ENCODE assay signal across 8 cellular contexts in the genomic region with DNA sequence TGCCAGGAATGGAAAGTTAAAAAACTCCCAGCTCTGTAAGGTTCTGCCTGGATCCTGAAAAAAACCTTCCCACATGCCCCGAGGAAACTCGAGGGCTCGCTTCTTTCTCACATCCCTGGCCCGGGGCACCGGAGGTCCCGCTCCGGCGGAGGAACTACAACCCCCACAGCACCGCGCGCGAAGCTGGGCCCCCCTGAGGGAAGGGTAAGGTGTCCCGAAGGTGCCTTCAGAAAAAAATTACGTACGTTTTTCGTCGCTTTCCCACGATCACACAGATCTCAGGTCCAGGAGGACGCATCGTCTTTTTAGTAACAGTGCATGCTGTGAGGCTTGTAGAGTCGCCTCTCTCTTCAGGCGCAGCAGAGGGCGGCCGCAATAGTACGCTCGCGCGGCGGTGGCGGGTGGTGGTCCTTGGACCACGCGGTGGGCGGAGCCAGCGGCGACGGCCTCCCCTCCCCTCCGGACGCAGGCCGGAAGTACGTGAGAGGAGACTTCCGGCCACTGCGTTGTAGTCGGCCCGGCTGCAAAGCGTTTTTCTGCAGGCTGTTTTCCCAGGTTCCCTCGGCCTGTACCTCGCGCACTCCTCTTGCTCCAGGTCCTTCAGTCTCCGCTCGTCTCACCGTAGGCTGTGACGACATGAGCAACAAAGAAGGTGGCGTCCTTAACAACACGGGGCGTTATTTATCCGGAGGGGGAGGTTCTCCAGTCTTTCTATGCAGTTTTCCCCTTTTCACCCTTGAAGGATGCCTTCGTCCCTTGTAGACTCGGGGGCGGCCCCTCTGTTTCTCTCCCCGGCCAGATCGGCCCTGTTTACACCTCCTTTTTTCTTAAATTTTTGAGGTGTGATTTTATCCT. TPM values are rescaled to one million over a fixed set of nuclear protein-coding genes. Genes with fewer than 3 reads are reported as not detected.
DNase-seq lines count a peak whose midpoint lies in the region; ATAC-seq, FAIRE-seq and TF ChIP-seq lines count a peak whose summit lies in the region.

A gene with protein sequence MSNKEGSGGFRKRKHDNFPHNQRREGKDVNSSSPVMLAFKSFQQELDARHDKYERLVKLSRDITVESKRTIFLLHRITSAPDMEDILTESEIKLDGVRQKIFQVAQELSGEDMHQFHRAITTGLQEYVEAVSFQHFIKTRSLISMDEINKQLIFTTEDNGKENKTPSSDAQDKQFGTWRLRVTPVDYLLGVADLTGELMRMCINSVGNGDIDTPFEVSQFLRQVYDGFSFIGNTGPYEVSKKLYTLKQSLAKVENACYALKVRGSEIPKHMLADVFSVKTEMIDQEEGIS (plus strand): TSS at position 495 of the 855 bp plus-strand sequence. CDS start 142 bp downstream, at position 637.

- no peaks in the 10 kb centered on the region for H3K27me3 ChIP-seq in ACC112 (ENCODE audit: insufficient read depth, low read length)
- no peaks in the 10 kb centered on the region for H3K27me3 ChIP-seq in bronchial epithelial cell (ENCODE audit: control insufficient read depth, insufficient read depth, low read length)
- H3K27me3 ChIP-seq in small intestine (ENCODE audit: control insufficient read depth in 2 of 2, insufficient read depth in 2 of 2, low read length in 2 of 2), result no peaks in the 10 kb centered on the region

- H3K79me2 ChIP-seq in ACC112 (ENCODE audit: control insufficient read depth, insufficient read depth, low read length, unreplicated experiment), result peaks cover 37% of the 10 kb centered on the region

- H3K4me1 ChIP-seq in ACC112 (ENCODE audit: control insufficient read depth, insufficient read depth, low read length, unreplicated experiment), result peaks cover 18% of the 10 kb centered on the region
- H3K4me1 ChIP-seq in small intestine (ENCODE audit: control insufficient read depth in 2 of 2, insufficient read depth in 1 of 2, low read depth in 1 of 2, low read length in 1 of 2), result peaks cover 0 to 2% of the 10 kb centered on the region in 2 donors

- peak within 1 kb of the TSS; percentile 90 for H2AFZ ChIP-seq in ACC112 (ENCODE audit: low read length, unreplicated experiment)

- DNase-seq in NCI-H2227 treated with DMSO at 0.1 percent for 48 hours (lab: John Stamatoyannopoulos, UW) (peak; percentile 98), bronchial epithelial cell (ENCODE audit: low read depth) (peak; percentile 79), iPS-NIHi11 (ENCODE audit: low spot score) (peak; percentile 96), small intestine (peak; percentile 91)

- H3K9me3 ChIP-seq in small intestine (ENCODE audit: control insufficient read depth, low read depth), result no peaks in the 10 kb centered on the region

- FAIRE-seq in bronchial epithelial cell (lab: Jason Lieb, UNC) (no peak), small intestine (lab: Jason Lieb, UNC) (no peak)

- peak; percentile 85 for ATAC-seq in GM18870 (IDR thresholded peaks at IDR 0.05; ENCODE audit: unreplicated experiment)
- ATAC-seq in HG03135 (IDR thresholded peaks at IDR 0.05; ENCODE audit: unreplicated experiment), result peak; percentile 97

- WGBS in small intestine, 3 donors, result 0% methylated on average over 58 to 61 of the region's 61 CpGs

- H3K4me3 ChIP-seq in ACC112 (ENCODE audit: low read depth, low read length), result peak within 1 kb of the TSS; percentile 95
- H3K4me3 ChIP-seq in WI38 (ENCODE audit: low read depth, low read length), result peak within 1 kb of the TSS; percentile 92
- H3K4me3 ChIP-seq in bronchial epithelial cell (ENCODE audit: low read depth, low read length), result peak within 1 kb of the TSS; percentile 79
- H3K4me3 ChIP-seq in small intestine (ENCODE audit: low read depth in 1 of 2, low read length in 2 of 2), result peak within 1 kb of the TSS; percentile 68 to 87

- 0 out of 2 replicates have a peak, but pooled peaks cover 3% of the 10 kb centered on the region for H3K36me3 ChIP-seq in ACC112 (ENCODE audit: insufficient read depth, low read length)
- peaks cover 1% of the 10 kb centered on the region for H3K36me3 ChIP-seq in bronchial epithelial cell (ENCODE audit: control insufficient read depth, insufficient read depth, low read length)
- peaks cover 0 to 3% of the 10 kb centered on the region in 2 donors for H3K36me3 ChIP-seq in small intestine (ENCODE audit: control insufficient read depth in 2 of 2, insufficient read depth in 2 of 2, low read length in 2 of 2)

- peak within 1 kb of the TSS; percentile 91 for H3K27ac ChIP-seq in ACC112 (ENCODE audit: low read depth, low read length)
- peak within 1 kb of the TSS; percentile 67 to 98 for H3K27ac ChIP-seq in small intestine (ENCODE audit: low read depth in 1 of 2, low read length in 1 of 2)

- TF ChIP-seq CTCF in WI38 (IDR thresholded peaks at IDR 0.05; ENCODE audit: low read depth, low read length), result no peak
- no peak for TF ChIP-seq CTCF in bronchial epithelial cell (IDR thresholded peaks at IDR 0.05; ENCODE audit: insufficient read depth, low read length, severe bottlenecking)

RNA-seq across cellular contexts. Expression of the gene that starts here (rescaled TPM):
- total RNA-seq in bronchial epithelial cell, result 27.1 and 30.3 TPM in 2 replicates
- 10 to 100 TPM; 16.2 to 19.6 (median 16.8) TPM for polyA plus RNA-seq in small intestine

Comparison
In these comparisons a context has a peak if more than half of its experiments do, and no peak if none do; other contexts are left out.
1. Peak in every context shown above with its lines: DNase-seq, ATAC-seq, H3K4me3 ChIP-seq and H3K27ac ChIP-seq.